In genomic region chr2:222483513-222484039, GRCh38 we compare ENCODE assay signal across 13 cellular contexts. TPM values are rescaled to one million over a fixed set of nuclear protein-coding genes. Genes with fewer than 3 reads are reported as not detected.
DNase-seq lines count a peak whose midpoint lies in the region; ATAC-seq, FAIRE-seq and TF ChIP-seq lines count a peak whose summit lies in the region.
"Had no signal": no experiment of that assay in that cellular context is flagged by ENCODE, and none has a peak within 500 bp of the region (broad histone marks: within the 10 kb centered on the region; RNA-seq: fewer than 3 reads in every experiment).

No MANE protein-coding gene starts in this region.

- 48 to 58% (median 55%) methylated on average over 3 of the region's 3 CpGs for WGBS in spleen, 5 donors

- DNase-seq in D341Med (ENCODE audit: low spot score) (peak; percentile 66), GM18507 (ENCODE audit: extremely low spot score, insufficient read length, low read depth) (no peak), NCI-H1694 treated with DMSO at 0.1 percent for 48 hours (lab: John Stamatoyannopoulos, UW) (peak; percentile 58), cerebellum (ENCODE audit: low spot score) (peak; percentile 49), spleen (no peak), hypothalamus (lab: John Stamatoyannopoulos, UW) (no peak)
- DNase-seq in activated CD8-positive, alpha-beta memory T cell treated with anti-CD3 and anti-CD28 coated beads, Interleukin-2, amount 50 U/mL, for 4 hours: no peak
- DNase-seq: psoas muscle had no signal

- ATAC-seq in GM18868 (IDR thresholded peaks at IDR 0.05; ENCODE audit: unreplicated experiment): no peak
- ATAC-seq: psoas muscle had no signal

- peak; percentile 62 for FAIRE-seq in GM18507 (lab: Jason Lieb, UNC)
- FAIRE-seq: TTC549 had no signal

- H3K9me3 ChIP-seq in spleen: no peaks in the 10 kb centered on the region
- H3K9me3 ChIP-seq: psoas muscle, tibial nerve had no signal

- TF ChIP-seq POLR2A in spleen (IDR thresholded peaks at IDR 0.05): no peak

- H3K27me3 ChIP-seq in spleen (replicated peaks in 1 of 7): no peaks in the 10 kb centered on the region

- no peak overlapping the region for H3K4me3 ChIP-seq in spleen
- H3K4me3 ChIP-seq: psoas muscle, tibial nerve had no signal

- H3K36me3 ChIP-seq in spleen: no peaks in the 10 kb centered on the region
- H3K36me3 ChIP-seq: tibial nerve had no signal

- no peak for TF ChIP-seq CTCF in spleen (IDR thresholded peaks at IDR 0.05 in 8 of 11, conservative IDR thresholded peaks at IDR 0.05 in 3 of 11)

- H3K27ac ChIP-seq in spleen: no peak overlapping the region
- H3K27ac ChIP-seq: psoas muscle, tibial nerve had no signal

- no peaks in the 10 kb centered on the region for H3K4me1 ChIP-seq in spleen
- H3K4me1 ChIP-seq: psoas muscle, tibial nerve had no signal

- intact Hi-C loops in spleen (cut with DNase I; ENCODE audit: low total_unique reads): no loop called here

RNA-seq across cellular contexts. Expression of gene SGPP2, which starts 59.2 kb away (rescaled TPM):
- total RNA-seq in cerebellum (3.1 TPM), spleen (1 to 10 TPM; 1.6 to 3.1 (median 2.0) TPM)
- under 1 TPM; 0.13 to 0.67 (median 0.27) TPM for polyA plus RNA-seq in spleen
- total RNA-seq: fibroblast of villous mesenchyme, lung microvascular endothelial cell, tibial nerve had no signal

Comparison
In these comparisons a context has a peak if more than half of its experiments do, and no peak if none do; other contexts are left out.
1. DNase-seq: peak in D341Med (single experiment), NCI-H1694 treated with DMSO at 0.1 percent for 48 hours (single experiment) and cerebellum (single experiment); none in GM18507 (single experiment), activated CD8-positive, alpha-beta memory T cell treated with anti-CD3 and anti-CD28 coated beads, Interleukin-2, amount 50 U/mL, for 4 hours (single experiment), spleen (single experiment) and hypothalamus (0 of 51).